In the genomic region with DNA sequence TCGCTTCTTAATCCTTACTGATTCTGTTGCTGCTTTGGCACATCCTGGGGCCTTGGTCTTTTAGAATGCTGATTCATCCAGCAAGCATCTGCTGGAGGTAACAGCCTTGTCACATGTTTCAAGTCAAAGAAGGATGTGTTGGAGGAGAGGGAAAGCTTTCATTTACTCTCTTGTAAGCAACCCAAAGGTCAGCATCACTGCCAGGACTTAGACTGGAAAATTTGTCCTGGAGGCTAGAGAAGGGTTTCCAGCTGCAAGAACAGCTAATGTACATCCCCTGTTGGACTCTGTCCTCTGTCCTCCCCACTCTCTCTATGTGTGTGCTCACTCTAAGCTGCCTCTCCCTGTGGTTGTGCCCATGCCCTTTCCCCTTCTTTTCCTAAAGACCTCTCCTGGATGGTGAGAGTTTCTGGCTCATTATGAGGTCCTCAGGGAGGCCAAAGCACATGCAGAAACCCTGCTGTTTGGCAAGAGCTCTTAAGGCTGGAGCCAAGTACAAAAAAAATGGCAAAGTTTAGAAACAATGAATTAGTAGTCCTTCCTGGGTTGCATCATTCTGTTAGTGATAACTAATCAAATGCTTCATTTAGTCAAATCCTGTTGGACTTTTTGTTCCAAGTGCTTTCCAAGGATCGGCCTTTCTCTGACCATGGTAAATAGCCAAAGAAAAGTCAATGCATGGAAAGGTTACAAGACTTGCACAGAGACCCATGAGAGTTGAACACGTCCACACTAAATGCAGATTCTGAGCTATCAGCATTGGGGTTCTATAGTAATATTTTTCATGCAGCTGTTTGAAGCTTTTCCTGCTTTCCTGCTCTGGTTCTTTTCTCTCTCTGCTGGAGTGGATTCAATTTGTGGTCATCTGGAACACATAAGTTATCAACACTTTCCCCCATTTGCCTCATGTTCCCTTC, we compare ENCODE assay signal across 11 cellular contexts. TPM values are rescaled to one million over a fixed set of nuclear protein-coding genes. Genes with fewer than 3 reads are reported as not detected.
A peak's percentile ranks its signal among the peaks of the same experiment; 100 is the strongest.
DNase-seq lines count a peak whose midpoint lies in the region; ATAC-seq and TF ChIP-seq lines count a peak whose summit lies in the region.
"Had no signal": no experiment of that assay in that cellular context is flagged by ENCODE, and none has a peak within 500 bp of the region (broad histone marks: within the 10 kb centered on the region; RNA-seq: fewer than 3 reads in every experiment).

No MANE protein-coding gene starts in this region.

- dilution Hi-C loops in IMR-90 (cut with HindIII; ENCODE audit: low sequenced_read_pairs, unreplicated experiment), result no loop called here

- H3K4me3 ChIP-seq in IMR-90 (ENCODE audit: insufficient read depth, low read depth, low read length) (no peak overlapping the region), transverse colon (no peak overlapping the region), MM.1S (ENCODE audit: low read length) (no peak overlapping the region), Karpas-422 (ENCODE audit: low read length) (no peak overlapping the region)

- no peak for TF ChIP-seq EP300 in transverse colon (IDR thresholded peaks at IDR 0.05; ENCODE audit: low read depth)

- peaks cover 5% of the 10 kb centered on the region for H3K4me1 ChIP-seq in IMR-90 (ENCODE audit: control insufficient read depth, insufficient read depth, low read length)
- H3K4me1 ChIP-seq in transverse colon, result no peaks in the 10 kb centered on the region
- H3K4me1 ChIP-seq in MM.1S (ENCODE audit: low read length), result no peaks in the 10 kb centered on the region
- H3K4me1 ChIP-seq in Karpas-422 (ENCODE audit: low read length), result no peaks in the 10 kb centered on the region

- peak overlapping the region; percentile 70 for H2BK20ac ChIP-seq in IMR-90 (ENCODE audit: low read depth, low read length)

- no TSS peak for BruUV-seq in IMR-90 (replicated peaks; lab: Mats Ljungman, UMichigan)

- H2AK9ac ChIP-seq in IMR-90 (replicated peaks; ENCODE audit: low read depth, low read length, poor library complexity), result peak overlapping the region; percentile 37

- no peak for TF ChIP-seq POLR2A in IMR-90 (IDR thresholded peaks at IDR 0.05; ENCODE audit: low read depth, low read length)
- no peak for TF ChIP-seq POLR2A in transverse colon (IDR thresholded peaks at IDR 0.05)

- CTCF ChIA-PET in IMR-90 (lab: Yijun Ruan, JAX), result interaction anchor here (1.1 kb wide), 1 partner anchor 12 kb away, joined by 3 read pairs; no protein-coding TSS in a partner anchor

- H4K8ac ChIP-seq in IMR-90 (ENCODE audit: low read depth in 2 of 2, low read length in 2 of 2), result peak overlapping the region; percentile 3 to 78; a peak in 3 of 4 replicates

- peak overlapping the region; percentile 78 for H3K4me2 ChIP-seq in IMR-90 (ENCODE audit: low read depth, low read length)
- no peak overlapping the region for H3K4me2 ChIP-seq in MM.1S (ENCODE audit: low read depth, low read length)
- H3K4me2 ChIP-seq in Karpas-422 (ENCODE audit: low read depth, low read length, poor library complexity, severe bottlenecking), result no peak overlapping the region

- H4K20me1 ChIP-seq in IMR-90 (ENCODE audit: insufficient read depth, low read length) (no peaks in the 10 kb centered on the region), MM.1S (ENCODE audit: insufficient read depth, low read length) (no peaks in the 10 kb centered on the region), Karpas-422 (ENCODE audit: insufficient read depth, low read depth, low read length) (no peaks in the 10 kb centered on the region)

- DNase-seq in IMR-90 (peak; percentile 73), dedifferentiated amniotic fluid mesenchymal stem cell (ENCODE audit: extremely low spot score) (peak; percentile 29), kidney tubule cell (ENCODE audit: low spot score) (peak; percentile 71), transverse colon (no peak), MM.1S (no peak), Karpas-422 (no peak)
- no peak for DNase-seq in stimulated activated CD4-positive, alpha-beta T cell treated with anti-CD3 and anti-CD28 coated beads, Interleukin-4, amount 100 ng/mL, for 1 hour
- DNase-seq: activated CD8-positive, alpha-beta memory T cell treated with anti-CD3 and anti-CD28 coated beads, Interleukin-2, amount 50 U/mL, for 48 hours; effector memory CD4-positive, alpha-beta T cell; NCI-H2227 treated with DMSO at 0.1 percent for 48 hours had no signal

- H3K27ac ChIP-seq in IMR-90 (ENCODE audit: insufficient read depth, low read length) (peak overlapping the region; percentile 83; the same call in 1 of the 2 replicates), transverse colon (peak overlapping the region; percentile 34 to 61 (median 46)), MM.1S (ENCODE audit: low read length) (no peak overlapping the region), Karpas-422 (ENCODE audit: low read length) (no peak overlapping the region)

- H3K79me2 ChIP-seq in MM.1S (ENCODE audit: low read length) (no peaks in the 10 kb centered on the region), Karpas-422 (ENCODE audit: low read length) (no peaks in the 10 kb centered on the region)

- H3K56ac ChIP-seq in IMR-90 (ENCODE audit: extremely low read depth, insufficient read depth, low read length), result peak overlapping the region; percentile 68; the same call in 1 of the 2 replicates

- H2AK5ac ChIP-seq in IMR-90 (ENCODE audit: low read depth, low read length), result peak overlapping the region; percentile 89; the same call in 1 of the 2 replicates

- no peaks in the 10 kb centered on the region for H3K36me3 ChIP-seq in IMR-90 (ENCODE audit: control insufficient read depth, insufficient read depth, low read length)
- no peaks in the 10 kb centered on the region for H3K36me3 ChIP-seq in transverse colon
- no peaks in the 10 kb centered on the region for H3K36me3 ChIP-seq in MM.1S (replicated peaks; ENCODE audit: insufficient read depth, low read length)
- H3K36me3 ChIP-seq in Karpas-422 (ENCODE audit: insufficient read depth, low read length), result no peaks in the 10 kb centered on the region

- H2BK5ac ChIP-seq in IMR-90 (ENCODE audit: low read depth, low read length, poor library complexity, severe bottlenecking), result peak overlapping the region; percentile 88

- no peak for TF ChIP-seq RAD21 in IMR-90 (IDR thresholded peaks at IDR 0.05; ENCODE audit: low read length)

- POLR2A ChIA-PET in IMR-90 (lab: Charles Lee; ENCODE audit: unreplicated experiment), result no interaction called here

- ATAC-seq in IMR-90 (ENCODE audit: low read depth) (peak; percentile 73), HG03469 (IDR thresholded peaks at IDR 0.05; ENCODE audit: unreplicated experiment) (no peak)

- in situ Hi-C loops in IMR-90 (cut with MboI; ENCODE audit: low sequenced_read_pairs), result no loop called here
- in situ Hi-C loops in transverse colon (cut with MboI; ENCODE audit: low pct_ligation_motif_present in 1 of 4, low pct_unique_long_range_greater_than_20kb in 1 of 4, low sequenced_read_pairs in 3 of 4), result no loop called here

- peak overlapping the region; percentile 88 for H2BK120ac ChIP-seq in IMR-90 (ENCODE audit: low read depth, low read length)

- H3K23ac ChIP-seq in IMR-90 (ENCODE audit: low read depth, low read length), result peak overlapping the region; percentile 86; the same call in 1 of the 2 replicates

- peak overlapping the region; percentile 99 for H3K18ac ChIP-seq in IMR-90 (ENCODE audit: low read depth, low read length)

- H3K79me1 ChIP-seq in IMR-90 (ENCODE audit: low read depth in 1 of 2, low read length in 2 of 2), result no peaks in the 10 kb centered on the region

- 0 out of 3 replicates have a peak overlapping the region, but pooled peaks have one; percentile 22 for H2BK15ac ChIP-seq in IMR-90 (ENCODE audit: low read depth, low read length)

- intact Hi-C loops in IMR-90 (cut with micrococcal nuclease) (no loop called here), transverse colon (cut with DNase I; ENCODE audit: low total_unique reads) (no loop called here)

- peak overlapping the region; percentile 71 for H4K91ac ChIP-seq in IMR-90 (ENCODE audit: insufficient read depth, low read depth, low read length)

- peak overlapping the region; percentile 88 for H3K14ac ChIP-seq in IMR-90 (replicated peaks; ENCODE audit: low read depth, low read length)

- peak overlapping the region; percentile 89 for H4K5ac ChIP-seq in IMR-90 (ENCODE audit: low read depth, low read length)

- TF ChIP-seq CTCF in IMR-90 (conservative IDR thresholded peaks at IDR 0.05; ENCODE audit: low read depth, low read length) (no peak), transverse colon (IDR thresholded peaks at IDR 0.05) (no peak), MM.1S (IDR thresholded peaks at IDR 0.05; ENCODE audit: low read length) (no peak)

- H3K9me3 ChIP-seq in IMR-90 (ENCODE audit: control insufficient read depth, insufficient read depth, low read length), result no peaks in the 10 kb centered on the region
- no peaks in the 10 kb centered on the region for H3K9me3 ChIP-seq in transverse colon
- no peaks in the 10 kb centered on the region for H3K9me3 ChIP-seq in MM.1S (replicated peaks; ENCODE audit: insufficient read depth, low read length)
- H3K9me3 ChIP-seq in Karpas-422 (ENCODE audit: low read length), result no peaks in the 10 kb centered on the region

- peak overlapping the region; percentile 3 for H2AFZ ChIP-seq in IMR-90 (replicated peaks; ENCODE audit: low read length, poor library complexity)
- H2AFZ ChIP-seq in MM.1S (ENCODE audit: low read length), result no peak overlapping the region
- H2AFZ ChIP-seq in Karpas-422 (ENCODE audit: low read length), result no peak overlapping the region

- H3K9ac ChIP-seq in IMR-90 (ENCODE audit: low read depth, low read length) (no peak overlapping the region), MM.1S (ENCODE audit: low read length) (no peak overlapping the region), Karpas-422 (ENCODE audit: low read length) (no peak overlapping the region)

- peaks cover 3% of the 10 kb centered on the region; the same call in 1 of the 2 replicates for H3K9me1 ChIP-seq in IMR-90 (ENCODE audit: insufficient read depth, low read length)

- WGBS in IMR-90 (ENCODE audit: extremely low coverage in 2 of 2, insufficient read length in 1 of 2), 2 experiments, result no CpG with 5 or more reads among the region's 3 CpGs
- 44% methylated on average over 3 of the region's 3 CpGs; no CpG with 5 or more reads in 1 of the 2 donors for WGBS in transverse colon (ENCODE audit: low coverage in 1 of 2), 2 donors

- H3K27me3 ChIP-seq in IMR-90 (ENCODE audit: control insufficient read depth, insufficient read depth, low read length) (no peaks in the 10 kb centered on the region), transverse colon (no peaks in the 10 kb centered on the region), MM.1S (replicated peaks; ENCODE audit: insufficient read depth, low read length) (no peaks in the 10 kb centered on the region), Karpas-422 (ENCODE audit: low read length) (no peaks in the 10 kb centered on the region)

- no peaks in the 10 kb centered on the region for H3K9me2 ChIP-seq in MM.1S (replicated peaks; ENCODE audit: insufficient read depth, low read length)
- no peaks in the 10 kb centered on the region for H3K9me2 ChIP-seq in Karpas-422 (replicated peaks; ENCODE audit: insufficient read depth, low read length)

- no peaks in the 10 kb centered on the region for H3F3A ChIP-seq in MM.1S (ENCODE audit: insufficient read depth, low read length)

- H3K4ac ChIP-seq in IMR-90 (ENCODE audit: low read depth, low read length), result peak overlapping the region; percentile 75

RNA-seq across cellular contexts. Expression of a gene that starts 13.5 kb away (rescaled TPM):
- 35.5 and 39.2 TPM in 2 replicates for total RNA-seq in IMR-90 (2012; rRNA removed)
- polyA plus RNA-seq in IMR-90 (2012; rRNA removed), result 67.6 and 81.5 TPM in 2 replicates
- 73.6 and 78.2 TPM in 2 replicates for polyA plus RNA-seq in IMR-90 (2012; cell fraction: cytosol; rRNA removed)
- 31.5 and 60.3 TPM in 2 replicates for polyA plus RNA-seq in IMR-90 (2012; cell fraction: nucleus; rRNA removed; ENCODE audit: low replicate concordance)
- 10 to 100 TPM; 16.1 to 43.6 (median 38.6) TPM for total RNA-seq in transverse colon
- not detected in 2 replicates for total RNA-seq in Karpas-422 (2014; rRNA removed; shearing (Covaris generic); ENCODE audit: low replicate concordance)

Comparison
In these comparisons a context has a peak if more than half of its experiments do, and no peak if none do; other contexts are left out.
1. DNase-seq: peak in IMR-90 (single experiment), dedifferentiated amniotic fluid mesenchymal stem cell (single experiment) and kidney tubule cell (single experiment); none in transverse colon (single experiment), MM.1S (single experiment), stimulated activated CD4-positive, alpha-beta T cell treated with anti-CD3 and anti-CD28 coated beads, Interleukin-4, amount 100 ng/mL, for 1 hour (single experiment) and Karpas-422 (single experiment).
2. H3K27ac ChIP-seq: peak in IMR-90 (single experiment) and transverse colon (4 of 4); none in MM.1S (single experiment) and Karpas-422 (single experiment).
3. RNA of a gene that starts 13.5 kb away (total RNA-seq): 16.1 to 43.6 TPM in transverse colon and 35.5 to 39.2 TPM in IMR-90; not detected in Karpas-422; every median in the first group is over 10 times any median in the second.